In the genomic region with DNA sequence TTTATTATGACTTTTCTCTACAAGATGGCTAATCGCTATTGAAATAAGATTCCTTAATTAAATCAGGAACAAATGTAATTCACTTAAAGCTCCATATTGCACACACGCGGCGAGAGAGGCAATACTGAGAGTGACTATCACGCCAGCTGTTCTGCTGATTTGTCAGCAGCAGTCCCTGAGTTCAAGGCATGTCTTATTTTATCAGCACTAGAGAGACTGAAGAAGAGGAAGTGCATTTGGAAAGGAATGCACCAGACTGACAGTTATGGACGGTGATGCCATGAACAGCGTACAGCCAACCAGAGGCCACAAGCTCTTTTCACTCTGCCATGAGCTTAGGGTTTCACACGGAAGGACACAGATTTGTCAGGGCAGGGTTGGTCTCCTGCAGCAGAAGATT, we compare ENCODE assay signal across 20 cellular contexts.
"Had no signal": no experiment of that assay in that cellular context is flagged by ENCODE, and none has a peak within 500 bp of the region (broad histone marks: within the 10 kb centered on the region; RNA-seq: fewer than 3 reads in every experiment).

No MANE protein-coding gene starts in this region.

- H3K27ac Mint-ChIP-seq: activated naive CD8-positive, alpha-beta T cell treated with anti-CD3 and anti-CD28 coated beads for 36 hours; naive thymus-derived CD8-positive, alpha-beta T cell; neural progenitor cell; stimulated activated naive B cell treated with anti-CD40 and anti-IgM and Interleukin-4, amounts not matched to agents 10 μg/mL and 1 μg/mL and 100 μg/mL, for 72 hours had no signal

- H3K36me3 ChIP-seq: breast epithelium, neural progenitor cell, upper lobe of left lung had no signal

- H3K4me1 ChIP-seq: breast epithelium, foreskin keratinocyte, neural progenitor cell, upper lobe of left lung had no signal

- H3K9me3 ChIP-seq: breast epithelium, upper lobe of left lung had no signal

- H3K27ac ChIP-seq: breast epithelium, foreskin keratinocyte, neural progenitor cell, upper lobe of left lung had no signal

- H3K4me3 Mint-ChIP-seq: activated naive CD8-positive, alpha-beta T cell treated with anti-CD3 and anti-CD28 coated beads for 36 hours; naive thymus-derived CD8-positive, alpha-beta T cell; neural progenitor cell; stimulated activated naive B cell treated with anti-CD40 and anti-IgM and Interleukin-4, amounts not matched to agents 10 μg/mL and 1 μg/mL and 100 μg/mL, for 72 hours had no signal

- H3K4me1 Mint-ChIP-seq: activated naive CD8-positive, alpha-beta T cell treated with anti-CD3 and anti-CD28 coated beads for 36 hours; naive thymus-derived CD8-positive, alpha-beta T cell; stimulated activated naive B cell treated with anti-CD40 and anti-IgM and Interleukin-4, amounts not matched to agents 10 μg/mL and 1 μg/mL and 100 μg/mL, for 72 hours had no signal

- H3K27me3 ChIP-seq: breast epithelium, neural progenitor cell, upper lobe of left lung had no signal

- DNase-seq: activated CD4-positive, alpha-beta T cell treated with anti-CD3 and anti-CD28 coated beads for 4 hours; activated CD4-positive, alpha-beta T cell treated with anti-CD3 and anti-CD28 coated beads, Interleukin-2, amount 50 U/mL, for 48 hours; activated CD4-positive, CD25-positive, alpha-beta regulatory T cell; activated CD8-positive, alpha-beta memory T cell treated with anti-CD3 and anti-CD28 coated beads, Interleukin-2, amount 50 U/mL, for 48 hours; activated naive CD4-positive, alpha-beta T cell treated with Interleukin-2 at 50 U/mL for 16 hours; activated naive CD8-positive, alpha-beta T cell treated with anti-CD3 and anti-CD28 coated beads for 36 hours; activated T-cell treated with anti-CD3 and anti-CD28 coated beads, Interleukin-2, amount 50 U/mL, for 48 hours; amniotic stem cell; foreskin keratinocyte; naive thymus-derived CD8-positive, alpha-beta T cell; posterior cingulate gyrus; stimulated activated CD4-positive, alpha-beta T cell treated with anti-CD3 and anti-CD28 coated beads, Interleukin-15, amount 100 ng/mL, for 24 hours; stimulated activated naive B cell treated with anti-CD40 and anti-IgM and Interleukin-4, amounts not matched to agents 10 μg/mL and 1 μg/mL and 100 μg/mL, for 72 hours; T-helper 1 cell; upper lobe of left lung had no signal

- H3K36me3 Mint-ChIP-seq: activated naive CD8-positive, alpha-beta T cell treated with anti-CD3 and anti-CD28 coated beads for 36 hours; naive thymus-derived CD8-positive, alpha-beta T cell; neural progenitor cell; stimulated activated naive B cell treated with anti-CD40 and anti-IgM and Interleukin-4, amounts not matched to agents 10 μg/mL and 1 μg/mL and 100 μg/mL, for 72 hours had no signal

- ATAC-seq: foreskin keratinocyte; naive thymus-derived CD8-positive, alpha-beta T cell; sciatic nerve; stimulated activated naive B cell treated with anti-CD40 and anti-IgM and Interleukin-4, amounts not matched to agents 10 μg/mL and 1 μg/mL and 100 μg/mL, for 72 hours had no signal

- H3K9me3 Mint-ChIP-seq: activated naive CD8-positive, alpha-beta T cell treated with anti-CD3 and anti-CD28 coated beads for 36 hours; naive thymus-derived CD8-positive, alpha-beta T cell had no signal

- H3K4me3 ChIP-seq: breast epithelium, lung, neural progenitor cell, smooth muscle cell, upper lobe of left lung had no signal
